Comparison of ENCODE assay signal across 15 cellular contexts in the genomic region with DNA sequence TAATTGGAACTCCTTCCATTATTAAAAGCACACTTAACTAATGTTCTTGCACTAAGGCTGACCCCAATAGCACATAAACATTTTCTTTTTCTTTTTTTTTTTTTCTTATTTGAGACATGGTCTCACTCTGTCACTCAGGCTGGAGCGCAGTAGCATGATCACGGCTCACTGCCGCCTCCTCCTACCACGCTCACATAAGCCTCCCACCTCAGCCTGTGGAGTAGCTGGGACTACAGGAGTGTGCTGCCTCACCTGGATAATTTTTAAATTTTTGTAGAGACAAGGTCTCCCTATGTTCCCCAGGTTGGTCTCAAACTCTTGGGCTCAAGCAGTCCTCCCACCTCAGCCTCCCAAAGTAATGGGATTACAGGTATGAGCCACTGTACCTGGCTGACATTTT. TPM values are rescaled to one million over a fixed set of nuclear protein-coding genes. Genes with fewer than 3 reads are reported as not detected.
DNase-seq lines count a peak whose midpoint lies in the region; ATAC-seq, FAIRE-seq and TF ChIP-seq lines count a peak whose summit lies in the region.
"Had no signal": no experiment of that assay in that cellular context is flagged by ENCODE, and none has a peak within 500 bp of the region (broad histone marks: within the 10 kb centered on the region; RNA-seq: fewer than 3 reads in every experiment).

No MANE protein-coding gene starts in this region.

- H3K27ac ChIP-seq in VCaP (peak overlapping the region; percentile 100), iPS-20b (ENCODE audit: low read length) (no peak overlapping the region), substantia nigra (ENCODE audit: low read depth, low read length, poor library complexity, severe bottlenecking) (peak overlapping the region; percentile 1)

- no peaks in the 10 kb centered on the region for H3K27me3 ChIP-seq in iPS-20b (ENCODE audit: insufficient read depth, low read length)

- no peaks in the 10 kb centered on the region for H3K9me3 ChIP-seq in iPS-20b (ENCODE audit: insufficient read depth, low read depth, low read length)

- H3K4me3 ChIP-seq in iPS-20b (ENCODE audit: low read length), result peak overlapping the region; percentile 86

- TF ChIP-seq CTCF in VCaP (conservative IDR thresholded peaks at IDR 0.05), result no peak

- H3K36me3 ChIP-seq in iPS-20b (ENCODE audit: insufficient read depth, low read depth, low read length), result no peaks in the 10 kb centered on the region

- ATAC-seq in sciatic nerve, result no peak
- ATAC-seq in HG02678 (IDR thresholded peaks at IDR 0.05; ENCODE audit: unreplicated experiment), result no peak
- ATAC-seq: left lobe of liver, Panc1 had no signal

- DNase-seq in activated effector memory CD4-positive, alpha-beta T cell treated with anti-CD3 and anti-CD28 coated beads, Interleukin-2, amount 50 U/mL, for 16 hours, result peak; percentile 57
- no peak for DNase-seq in activated effector memory CD4-positive, alpha-beta T cell treated with Interleukin-2 at 50 U/mL for 16 hours
- DNase-seq in substantia nigra (lab: John Stamatoyannopoulos, UW), result no peak
- no peak for DNase-seq in HTR-8/SVneo (ENCODE audit: insufficient read length, low spot score)
- DNase-seq in sciatic nerve (ENCODE audit: low spot score), result no peak
- DNase-seq: NCI-H1105 treated with DMSO at 0.1 percent for 48 hours, NCI-H446, nephron progenitor cell had no signal

- H3K9ac ChIP-seq in iPS-20b (ENCODE audit: low read depth, low read length), result peak overlapping the region; percentile 79; the same call in 1 of the 2 replicates

- FAIRE-seq in HTR-8/SVneo (lab: Jason Lieb, UNC), result no peak
- FAIRE-seq: bronchial epithelial cell, endometrium had no signal

- intact Hi-C loops in sciatic nerve (cut with DNase I), result no loop called here

- H3K4me1 ChIP-seq in iPS-20b (ENCODE audit: insufficient read depth, low read length), result peaks cover 19% of the 10 kb centered on the region

RNA-seq across cellular contexts. Expression of gene ZNF652, which starts 1.2 kb away (rescaled TPM):
- total RNA-seq in sciatic nerve, result 60.9 TPM

RNA-seq across cellular contexts. Expression of gene PHB1, which starts 51.4 kb away (rescaled TPM):
- total RNA-seq in sciatic nerve, result 93.5 TPM
